In the genomic region with DNA sequence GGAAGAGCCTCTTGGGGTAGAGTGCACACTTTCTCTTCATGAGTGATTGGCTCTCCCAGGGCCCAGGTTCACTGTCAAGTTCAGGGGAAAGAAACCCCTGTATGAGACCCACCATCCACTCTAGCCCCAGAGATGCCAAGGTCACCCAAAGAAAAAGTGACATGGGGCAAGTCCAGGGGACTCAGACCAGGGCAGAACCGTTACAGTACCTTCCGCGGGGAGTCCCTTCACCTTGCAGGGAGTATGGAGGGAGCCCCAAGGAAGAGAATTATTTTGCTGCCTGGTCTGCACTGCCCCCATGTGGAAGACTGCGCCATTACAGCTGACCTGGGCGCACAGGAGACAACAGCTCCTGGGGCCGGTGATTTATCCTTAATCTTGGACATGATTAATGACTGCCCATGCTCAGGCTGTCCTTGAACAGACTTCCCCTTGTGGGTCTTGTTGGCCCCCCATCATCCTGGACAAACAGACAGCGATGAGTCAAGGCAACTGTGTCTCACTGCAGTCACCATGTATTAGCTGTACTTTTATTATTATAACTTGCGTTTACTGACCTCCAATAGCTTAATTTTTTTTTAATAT, we compare ENCODE assay signal across 8 cellular contexts. TPM values are rescaled to one million over a fixed set of nuclear protein-coding genes. Genes with fewer than 3 reads are reported as not detected.
A peak's percentile ranks its signal among the peaks of the same experiment; 100 is the strongest.
DNase-seq lines count a peak whose midpoint lies in the region; ATAC-seq and TF ChIP-seq lines count a peak whose summit lies in the region.

No MANE protein-coding gene starts in this region.

- intact Hi-C loops in CD4-positive, alpha-beta T cell (cut with DNase I, micrococcal nuclease): loop anchor here (1.0 to 10.0 kb wide), 7 partner anchors 34 to 436 kb away; no protein-coding TSS in a partner anchor
- intact Hi-C loops in thyroid gland (cut with DNase I): loop anchor here (2.0 to 10.0 kb wide), 2 partner anchors 90 to 246 kb away; a partner anchor contains a TSS

- H3K79me2 ChIP-seq in GM23338 (replicated peaks; ENCODE audit: insufficient read depth): no peaks in the 10 kb centered on the region
- no peaks in the 10 kb centered on the region for H3K79me2 ChIP-seq in OCI-LY1 (ENCODE audit: insufficient read depth, low read length)
- H3K79me2 ChIP-seq in neural progenitor cell (ENCODE audit: low read depth): no peaks in the 10 kb centered on the region

- peak; percentile 84 for ATAC-seq in CD4-positive, alpha-beta T cell (ENCODE audit: poor library complexity)
- ATAC-seq in GM23338 (peak; percentile 96), HG03469 (IDR thresholded peaks at IDR 0.05; ENCODE audit: unreplicated experiment) (no peak)
- peak; percentile 58 to 67 for ATAC-seq in activated T-cell treated with anti-CD3 and anti-CD28 coated beads, Interleukin-2, amount 50 U/mL, for 4 hours

- no peaks in the 10 kb centered on the region for H3K9me3 Mint-ChIP-seq in CD4-positive, alpha-beta T cell
- H3K9me3 Mint-ChIP-seq in GM23338 (no peaks in the 10 kb centered on the region), neural progenitor cell (no peaks in the 10 kb centered on the region)
- H3K9me3 Mint-ChIP-seq in activated T-cell treated with anti-CD3 and anti-CD28 coated beads, Interleukin-2, amount 50 U/mL, for 4 hours: no peaks in the 10 kb centered on the region

- H3F3A ChIP-seq in GM23338 (replicated peaks; ENCODE audit: low read depth) (peaks cover 4% of the 10 kb centered on the region; the same call in 1 of the 2 replicates), OCI-LY1 (ENCODE audit: insufficient read depth, low read length) (no peaks in the 10 kb centered on the region), neural progenitor cell (ENCODE audit: low read depth) (no peaks in the 10 kb centered on the region)

- peaks cover 5% of the 10 kb centered on the region; the same call in 1 of the 2 replicates for H4K20me1 ChIP-seq in GM23338 (replicated peaks; ENCODE audit: insufficient read depth)
- H4K20me1 ChIP-seq in OCI-LY1 (ENCODE audit: insufficient read depth, low read length): no peaks in the 10 kb centered on the region
- H4K20me1 ChIP-seq in neural progenitor cell (ENCODE audit: low read depth): peaks cover 7% of the 10 kb centered on the region

- DNase-seq in CD4-positive, alpha-beta T cell: peak; percentile 17 to 63 (median 44)
- DNase-seq in GM23338 (ENCODE audit: low spot score) (peak; percentile 77), fibroblast of gingiva (ENCODE audit: low read depth) (peak; percentile 41), neural progenitor cell (ENCODE audit: low spot score) (peak; percentile 64), thyroid gland (peak; percentile 65 to 69)
- DNase-seq in activated T-cell treated with anti-CD3 and anti-CD28 coated beads, Interleukin-2, amount 50 U/mL, for 4 hours: peak; percentile 45

- no peak overlapping the region for H3K4me3 Mint-ChIP-seq in CD4-positive, alpha-beta T cell
- H3K4me3 Mint-ChIP-seq in GM23338 (no peak overlapping the region), neural progenitor cell (no peak overlapping the region)
- no peak overlapping the region for H3K4me3 Mint-ChIP-seq in activated T-cell treated with anti-CD3 and anti-CD28 coated beads, Interleukin-2, amount 50 U/mL, for 4 hours

- CTCF ChIA-PET in CD4-positive, alpha-beta T cell (lab: Charles Lee): interaction anchor here (0.6 to 1.7 kb wide), 9 partner anchors 9 to 266 kb away, joined by 3 to 5 read pairs (median 3); no protein-coding TSS in a partner anchor

- no peaks in the 10 kb centered on the region for H3K27me3 ChIP-seq in CD4-positive, alpha-beta T cell (ENCODE audit: control insufficient read depth, insufficient read depth, low read length)
- H3K27me3 ChIP-seq in GM23338 (ENCODE audit: insufficient read depth) (no peaks in the 10 kb centered on the region), OCI-LY1 (ENCODE audit: insufficient read depth, low read length) (no peaks in the 10 kb centered on the region), neural progenitor cell (no peaks in the 10 kb centered on the region), thyroid gland (no peaks in the 10 kb centered on the region)

- H3K36me3 ChIP-seq in GM23338 (ENCODE audit: insufficient read depth) (no peaks in the 10 kb centered on the region), OCI-LY1 (ENCODE audit: insufficient read depth, low read length) (peaks cover 18% of the 10 kb centered on the region; the same call in 1 of the 2 replicates), neural progenitor cell (no peaks in the 10 kb centered on the region), thyroid gland (peaks cover 5 to 12% of the 10 kb centered on the region in 2 donors)

- POLR2A ChIA-PET in CD4-positive, alpha-beta T cell (lab: Charles Lee): interaction anchor here (0.8 to 2.4 kb wide), 4 partner anchors 30 to 92 kb away, joined by 3 to 22 read pairs (median 5); no protein-coding TSS in a partner anchor

- no peaks in the 10 kb centered on the region for H3K27me3 Mint-ChIP-seq in CD4-positive, alpha-beta T cell
- H3K27me3 Mint-ChIP-seq in GM23338 (ENCODE audit: insufficient read depth, low read depth, poor library complexity): peaks cover 12% of the 10 kb centered on the region
- no peaks in the 10 kb centered on the region for H3K27me3 Mint-ChIP-seq in activated T-cell treated with anti-CD3 and anti-CD28 coated beads, Interleukin-2, amount 50 U/mL, for 4 hours (ENCODE audit: low read depth)
- peaks cover 5% of the 10 kb centered on the region for H3K27me3 Mint-ChIP-seq in neural progenitor cell (ENCODE audit: insufficient read depth, low read depth)

- H3K36me3 Mint-ChIP-seq in CD4-positive, alpha-beta T cell (ENCODE audit: low read depth): peaks cover 77% of the 10 kb centered on the region
- H3K36me3 Mint-ChIP-seq in GM23338 (ENCODE audit: low read depth): peaks cover 21% of the 10 kb centered on the region
- peaks cover 8% of the 10 kb centered on the region for H3K36me3 Mint-ChIP-seq in activated T-cell treated with anti-CD3 and anti-CD28 coated beads, Interleukin-2, amount 50 U/mL, for 4 hours (ENCODE audit: insufficient read depth)
- H3K36me3 Mint-ChIP-seq in neural progenitor cell: peaks cover 8% of the 10 kb centered on the region

- H3K4me3 ChIP-seq in GM23338 (no peak overlapping the region), OCI-LY1 (ENCODE audit: low read depth, low read length, poor library complexity, severe bottlenecking) (no peak overlapping the region), neural progenitor cell (no peak overlapping the region), thyroid gland (replicated peaks in 1 of 3) (no peak overlapping the region)

- no peak for TF ChIP-seq POLR2A in thyroid gland (IDR thresholded peaks at IDR 0.05)

- H3K4me1 ChIP-seq in GM23338 (ENCODE audit: insufficient read depth) (no peaks in the 10 kb centered on the region; the same call in 1 of the 2 replicates), OCI-LY1 (ENCODE audit: insufficient read depth, low read length, severe bottlenecking) (no peaks in the 10 kb centered on the region), neural progenitor cell (no peaks in the 10 kb centered on the region), thyroid gland (peaks cover 0 to 5% of the 10 kb centered on the region in 2 donors)

- no peaks in the 10 kb centered on the region for H3K9me3 ChIP-seq in CD4-positive, alpha-beta T cell (ENCODE audit: control insufficient read depth, low read length)
- H3K9me3 ChIP-seq in OCI-LY1 (ENCODE audit: low read length) (no peaks in the 10 kb centered on the region), neural progenitor cell (ENCODE audit: low read depth) (no peaks in the 10 kb centered on the region), thyroid gland (no peaks in the 10 kb centered on the region)

- TF ChIP-seq CTCF in CD4-positive, alpha-beta T cell (IDR thresholded peaks at IDR 0.05): peak; percentile 86
- peak; percentile 87 to 94 for TF ChIP-seq CTCF in GM23338 (conservative IDR thresholded peaks at IDR 0.05; ENCODE audit: low read depth in 2 of 2)
- TF ChIP-seq CTCF in OCI-LY1 (IDR thresholded peaks at IDR 0.05; ENCODE audit: low read length): peak; percentile 90
- TF ChIP-seq CTCF in neural progenitor cell (IDR thresholded peaks at IDR 0.05): peak; percentile 90
- peak; percentile 89 to 96 (median 94) for TF ChIP-seq CTCF in thyroid gland (IDR thresholded peaks at IDR 0.05)

- no peak overlapping the region for H3K27ac ChIP-seq in CD4-positive, alpha-beta T cell (ENCODE audit: low read depth, low read length)
- no peak overlapping the region for H3K27ac ChIP-seq in GM23338 (ENCODE audit: low read depth)
- no peak overlapping the region for H3K27ac ChIP-seq in OCI-LY1 (ENCODE audit: low read depth, low read length, poor library complexity, severe bottlenecking)
- H3K27ac ChIP-seq in neural progenitor cell: no peak overlapping the region
- H3K27ac ChIP-seq in thyroid gland: no peak overlapping the region

- H3K9me2 ChIP-seq in GM23338 (ENCODE audit: insufficient read depth): no peaks in the 10 kb centered on the region
- no peaks in the 10 kb centered on the region for H3K9me2 ChIP-seq in OCI-LY1 (ENCODE audit: low read depth, low read length)

- no peak overlapping the region for H3K9ac ChIP-seq in OCI-LY1 (ENCODE audit: low read length)
- H3K9ac ChIP-seq in neural progenitor cell: no peak overlapping the region

- H3K27ac Mint-ChIP-seq in CD4-positive, alpha-beta T cell: no peak overlapping the region
- H3K27ac Mint-ChIP-seq in GM23338: no peak overlapping the region
- H3K27ac Mint-ChIP-seq in neural progenitor cell: no peak overlapping the region

- H3K4me2 ChIP-seq in GM23338 (no peak overlapping the region), OCI-LY1 (ENCODE audit: low read length) (no peak overlapping the region), neural progenitor cell (no peak overlapping the region)

- H2AFZ ChIP-seq in GM23338: no peak overlapping the region
- no peak overlapping the region for H2AFZ ChIP-seq in OCI-LY1 (ENCODE audit: low read length)
- H2AFZ ChIP-seq in neural progenitor cell (replicated peaks): no peak overlapping the region

- H3K4me1 Mint-ChIP-seq in CD4-positive, alpha-beta T cell (ENCODE audit: low read depth): no peaks in the 10 kb centered on the region
- H3K4me1 Mint-ChIP-seq in GM23338: no peaks in the 10 kb centered on the region
- no peaks in the 10 kb centered on the region for H3K4me1 Mint-ChIP-seq in activated T-cell treated with anti-CD3 and anti-CD28 coated beads, Interleukin-2, amount 50 U/mL, for 4 hours (ENCODE audit: low read depth)
- peaks cover 3% of the 10 kb centered on the region for H3K4me1 Mint-ChIP-seq in neural progenitor cell

- 16 to 20% methylated on average over 8 of the region's 8 CpGs for WGBS in thyroid gland, 2 donors

TF ChIP-seq in GM23338, 12 proteins besides CTCF, POLR2A, EP300 and RAD21:
- TF ChIP-seq ZNF331 (CRISPR knock-in tag; IDR thresholded peaks at IDR 0.05; ENCODE audit: low read depth) (no peak), EZH2phosphoT487 (IDR thresholded peaks at IDR 0.05; ENCODE audit: unreplicated experiment) (no peak), JUNB (IDR thresholded peaks at IDR 0.05; ENCODE audit: unreplicated experiment) (no peak)

RNA-seq across cellular contexts. Expression of a gene that starts 29.9 kb away (rescaled TPM):
- total RNA-seq in CD4-positive, alpha-beta T cell: 10 to 100 TPM; 23.0 to 23.6 TPM
- 70.8 and 77.7 TPM in 2 replicates for total RNA-seq in GM23338 (2014; rRNA removed; shearing (Covaris generic))
- 41.9 and 42.3 TPM in 2 replicates for polyA plus RNA-seq in GM23338 (2016; fragmentation: Nextera tagmentation; extraction: Ambion mirVana)
- 10 to 100 TPM; 48.3 to 54.5 (median 49.3) TPM for total RNA-seq in activated T-cell treated with anti-CD3 and anti-CD28 coated beads, Interleukin-2, amount 50 U/mL, for 4 hours
- total RNA-seq in neural progenitor cell (ENCODE audit: low replicate concordance) (16.1 and 50.3 TPM in 2 replicates), thyroid gland (10 to 100 TPM; 43.4 to 69.4 (median 63.1) TPM)
